ENCODE assay signal across 1 cellular context in the genomic region with DNA sequence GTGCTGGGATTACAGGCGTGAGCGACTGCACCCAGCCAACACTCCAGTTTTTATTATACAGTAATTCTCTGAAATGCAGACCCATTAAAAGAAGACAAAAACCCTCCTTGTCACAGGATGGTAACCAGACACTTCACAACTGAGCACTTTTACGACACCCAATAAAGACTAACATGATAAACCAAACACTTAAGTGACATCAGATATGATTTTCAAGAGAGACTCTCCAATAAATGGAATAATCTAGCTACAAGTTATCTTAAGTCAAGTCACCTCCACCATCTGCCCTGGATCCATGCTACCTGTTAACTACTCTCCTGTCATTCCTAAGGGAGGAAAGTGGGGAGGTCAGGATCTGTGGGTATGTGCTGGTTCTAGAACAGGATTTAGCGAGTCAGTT.
TF ChIP-seq lines count a peak whose summit lies in the region.

No MANE protein-coding gene starts in this region.

TF ChIP-seq in HEK293, 187 proteins besides CTCF, POLR2A, EP300 and RAD21 (continued from another document and continues in another):
- no peak for TF ChIP-seq ZNF585B (tag by site-specific recombination; IDR thresholded peaks at IDR 0.05)
- TF ChIP-seq MZF1 (tag by site-specific recombination; IDR thresholded peaks at IDR 0.05; ENCODE audit: borderline replicate concordance), result no peak; the same call in 1 of the 2 replicates
- peak; percentile 32; the same call in 1 of the 2 replicates for TF ChIP-seq KLF1 (tag by site-specific recombination; IDR thresholded peaks at IDR 0.05)
- TF ChIP-seq ZIC2 (tag by site-specific recombination; IDR thresholded peaks at IDR 0.05), result no peak
- TF ChIP-seq, protein P1, sequence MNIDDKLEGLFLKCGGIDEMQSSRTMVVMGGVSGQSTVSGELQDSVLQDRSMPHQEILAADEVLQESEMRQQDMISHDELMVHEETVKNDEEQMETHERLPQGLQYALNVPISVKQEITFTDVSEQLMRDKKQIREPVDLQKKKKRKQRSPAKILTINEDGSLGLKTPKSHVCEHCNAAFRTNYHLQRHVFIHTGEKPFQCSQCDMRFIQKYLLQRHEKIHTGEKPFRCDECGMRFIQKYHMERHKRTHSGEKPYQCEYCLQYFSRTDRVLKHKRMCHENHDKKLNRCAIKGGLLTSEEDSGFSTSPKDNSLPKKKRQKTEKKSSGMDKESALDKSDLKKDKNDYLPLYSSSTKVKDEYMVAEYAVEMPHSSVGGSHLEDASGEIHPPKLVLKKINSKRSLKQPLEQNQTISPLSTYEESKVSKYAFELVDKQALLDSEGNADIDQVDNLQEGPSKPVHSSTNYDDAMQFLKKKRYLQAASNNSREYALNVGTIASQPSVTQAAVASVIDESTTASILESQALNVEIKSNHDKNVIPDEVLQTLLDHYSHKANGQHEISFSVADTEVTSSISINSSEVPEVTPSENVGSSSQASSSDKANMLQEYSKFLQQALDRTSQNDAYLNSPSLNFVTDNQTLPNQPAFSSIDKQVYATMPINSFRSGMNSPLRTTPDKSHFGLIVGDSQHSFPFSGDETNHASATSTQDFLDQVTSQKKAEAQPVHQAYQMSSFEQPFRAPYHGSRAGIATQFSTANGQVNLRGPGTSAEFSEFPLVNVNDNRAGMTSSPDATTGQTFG (tag by site-specific recombination; IDR thresholded peaks at IDR 0.05; ENCODE audit: borderline replicate concordance), result no peak
- TF ChIP-seq ZNF292 (tag by site-specific recombination; IDR thresholded peaks at IDR 0.05; ENCODE audit: borderline replicate concordance, low read depth), result no peak
- TF ChIP-seq ZSCAN16 (tag by site-specific recombination; IDR thresholded peaks at IDR 0.05), result peak; percentile 76; the same call in 1 of the 2 replicates
- TF ChIP-seq, protein P2, sequence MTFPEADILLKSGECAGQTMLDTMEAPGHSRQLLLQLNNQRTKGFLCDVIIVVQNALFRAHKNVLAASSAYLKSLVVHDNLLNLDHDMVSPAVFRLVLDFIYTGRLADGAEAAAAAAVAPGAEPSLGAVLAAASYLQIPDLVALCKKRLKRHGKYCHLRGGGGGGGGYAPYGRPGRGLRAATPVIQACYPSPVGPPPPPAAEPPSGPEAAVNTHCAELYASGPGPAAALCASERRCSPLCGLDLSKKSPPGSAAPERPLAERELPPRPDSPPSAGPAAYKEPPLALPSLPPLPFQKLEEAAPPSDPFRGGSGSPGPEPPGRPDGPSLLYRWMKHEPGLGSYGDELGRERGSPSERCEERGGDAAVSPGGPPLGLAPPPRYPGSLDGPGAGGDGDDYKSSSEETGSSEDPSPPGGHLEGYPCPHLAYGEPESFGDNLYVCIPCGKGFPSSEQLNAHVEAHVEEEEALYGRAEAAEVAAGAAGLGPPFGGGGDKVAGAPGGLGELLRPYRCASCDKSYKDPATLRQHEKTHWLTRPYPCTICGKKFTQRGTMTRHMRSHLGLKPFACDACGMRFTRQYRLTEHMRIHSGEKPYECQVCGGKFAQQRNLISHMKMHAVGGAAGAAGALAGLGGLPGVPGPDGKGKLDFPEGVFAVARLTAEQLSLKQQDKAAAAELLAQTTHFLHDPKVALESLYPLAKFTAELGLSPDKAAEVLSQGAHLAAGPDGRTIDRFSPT (tag by site-specific recombination; IDR thresholded peaks at IDR 0.05), result peak; percentile 71; the same call in 1 of the 2 replicates
- TF ChIP-seq HOXD13 (CRISPR knock-in tag; IDR thresholded peaks at IDR 0.05; ENCODE audit: borderline replicate concordance), result no peak
- TF ChIP-seq ZNF202 (tag by site-specific recombination; IDR thresholded peaks at IDR 0.05; ENCODE audit: borderline replicate concordance), result no peak
- TF ChIP-seq WT1 (tag by site-specific recombination; IDR thresholded peaks at IDR 0.05), result peak; percentile 88
- TF ChIP-seq BCL11A (tag by site-specific recombination; IDR thresholded peaks at IDR 0.05; ENCODE audit: low read depth), result peak; percentile 90
- 0 out of 2 replicates have a peak, but pooled peaks have one; percentile 45 for TF ChIP-seq ZSCAN23 (tag by site-specific recombination; IDR thresholded peaks at IDR 0.05)
- TF ChIP-seq, protein P3, sequence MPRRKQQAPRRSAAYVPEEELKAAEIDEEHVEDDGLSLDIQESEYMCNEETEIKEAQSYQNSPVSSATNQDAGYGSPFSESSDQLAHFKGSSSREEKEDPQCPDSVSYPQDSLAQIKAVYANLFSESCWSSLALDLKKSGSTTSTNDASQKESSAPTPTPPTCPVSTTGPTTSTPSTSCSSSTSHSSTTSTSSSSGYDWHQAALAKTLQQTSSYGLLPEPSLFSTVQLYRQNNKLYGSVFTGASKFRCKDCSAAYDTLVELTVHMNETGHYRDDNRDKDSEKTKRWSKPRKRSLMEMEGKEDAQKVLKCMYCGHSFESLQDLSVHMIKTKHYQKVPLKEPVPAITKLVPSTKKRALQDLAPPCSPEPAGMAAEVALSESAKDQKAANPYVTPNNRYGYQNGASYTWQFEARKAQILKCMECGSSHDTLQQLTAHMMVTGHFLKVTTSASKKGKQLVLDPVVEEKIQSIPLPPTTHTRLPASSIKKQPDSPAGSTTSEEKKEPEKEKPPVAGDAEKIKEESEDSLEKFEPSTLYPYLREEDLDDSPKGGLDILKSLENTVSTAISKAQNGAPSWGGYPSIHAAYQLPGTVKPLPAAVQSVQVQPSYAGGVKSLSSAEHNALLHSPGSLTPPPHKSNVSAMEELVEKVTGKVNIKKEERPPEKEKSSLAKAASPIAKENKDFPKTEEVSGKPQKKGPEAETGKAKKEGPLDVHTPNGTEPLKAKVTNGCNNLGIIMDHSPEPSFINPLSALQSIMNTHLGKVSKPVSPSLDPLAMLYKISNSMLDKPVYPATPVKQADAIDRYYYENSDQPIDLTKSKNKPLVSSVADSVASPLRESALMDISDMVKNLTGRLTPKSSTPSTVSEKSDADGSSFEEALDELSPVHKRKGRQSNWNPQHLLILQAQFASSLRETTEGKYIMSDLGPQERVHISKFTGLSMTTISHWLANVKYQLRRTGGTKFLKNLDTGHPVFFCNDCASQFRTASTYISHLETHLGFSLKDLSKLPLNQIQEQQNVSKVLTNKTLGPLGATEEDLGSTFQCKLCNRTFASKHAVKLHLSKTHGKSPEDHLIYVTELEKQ (tag by site-specific recombination; IDR thresholded peaks at IDR 0.05; ENCODE audit: borderline replicate concordance), result peak; percentile 93; the same call in 1 of the 2 replicates
- peak; percentile 69 for TF ChIP-seq ZNF629 (tag by site-specific recombination; IDR thresholded peaks at IDR 0.05)
- peak; percentile 68 for TF ChIP-seq IKZF3 (tag by site-specific recombination; IDR thresholded peaks at IDR 0.05)
- TF ChIP-seq ZNF843 (tag by site-specific recombination; IDR thresholded peaks at IDR 0.05), result peak; percentile 97
- no peak for TF ChIP-seq ZNF394 (tag by site-specific recombination; IDR thresholded peaks at IDR 0.05; ENCODE audit: borderline replicate concordance)
- TF ChIP-seq ZNF596 (tag by site-specific recombination; IDR thresholded peaks at IDR 0.05), result peak; percentile 70; the same call in 1 of the 2 replicates
- TF ChIP-seq ZNF311 (tag by site-specific recombination; IDR thresholded peaks at IDR 0.05; ENCODE audit: borderline replicate concordance), result no peak
- no peak for TF ChIP-seq YY2 (tag by site-specific recombination; IDR thresholded peaks at IDR 0.05)
- 0 out of 2 replicates have a peak, but pooled peaks have one; percentile 4 for TF ChIP-seq ZNF335 (tag by site-specific recombination; conservative IDR thresholded peaks at IDR 0.05)
- TF ChIP-seq, protein P4, sequence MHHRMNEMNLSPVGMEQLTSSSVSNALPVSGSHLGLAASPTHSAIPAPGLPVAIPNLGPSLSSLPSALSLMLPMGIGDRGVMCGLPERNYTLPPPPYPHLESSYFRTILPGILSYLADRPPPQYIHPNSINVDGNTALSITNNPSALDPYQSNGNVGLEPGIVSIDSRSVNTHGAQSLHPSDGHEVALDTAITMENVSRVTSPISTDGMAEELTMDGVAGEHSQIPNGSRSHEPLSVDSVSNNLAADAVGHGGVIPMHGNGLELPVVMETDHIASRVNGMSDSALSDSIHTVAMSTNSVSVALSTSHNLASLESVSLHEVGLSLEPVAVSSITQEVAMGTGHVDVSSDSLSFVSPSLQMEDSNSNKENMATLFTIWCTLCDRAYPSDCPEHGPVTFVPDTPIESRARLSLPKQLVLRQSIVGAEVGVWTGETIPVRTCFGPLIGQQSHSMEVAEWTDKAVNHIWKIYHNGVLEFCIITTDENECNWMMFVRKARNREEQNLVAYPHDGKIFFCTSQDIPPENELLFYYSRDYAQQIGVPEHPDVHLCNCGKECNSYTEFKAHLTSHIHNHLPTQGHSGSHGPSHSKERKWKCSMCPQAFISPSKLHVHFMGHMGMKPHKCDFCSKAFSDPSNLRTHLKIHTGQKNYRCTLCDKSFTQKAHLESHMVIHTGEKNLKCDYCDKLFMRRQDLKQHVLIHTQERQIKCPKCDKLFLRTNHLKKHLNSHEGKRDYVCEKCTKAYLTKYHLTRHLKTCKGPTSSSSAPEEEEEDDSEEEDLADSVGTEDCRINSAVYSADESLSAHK (tag by site-specific recombination; IDR thresholded peaks at IDR 0.05), result peak; percentile 91
- TF ChIP-seq OVOL3 (tag by site-specific recombination; IDR thresholded peaks at IDR 0.05), result peak; percentile 86
- no peak for TF ChIP-seq ZNF626 (tag by site-specific recombination; IDR thresholded peaks at IDR 0.05)
- TF ChIP-seq, protein P5, sequence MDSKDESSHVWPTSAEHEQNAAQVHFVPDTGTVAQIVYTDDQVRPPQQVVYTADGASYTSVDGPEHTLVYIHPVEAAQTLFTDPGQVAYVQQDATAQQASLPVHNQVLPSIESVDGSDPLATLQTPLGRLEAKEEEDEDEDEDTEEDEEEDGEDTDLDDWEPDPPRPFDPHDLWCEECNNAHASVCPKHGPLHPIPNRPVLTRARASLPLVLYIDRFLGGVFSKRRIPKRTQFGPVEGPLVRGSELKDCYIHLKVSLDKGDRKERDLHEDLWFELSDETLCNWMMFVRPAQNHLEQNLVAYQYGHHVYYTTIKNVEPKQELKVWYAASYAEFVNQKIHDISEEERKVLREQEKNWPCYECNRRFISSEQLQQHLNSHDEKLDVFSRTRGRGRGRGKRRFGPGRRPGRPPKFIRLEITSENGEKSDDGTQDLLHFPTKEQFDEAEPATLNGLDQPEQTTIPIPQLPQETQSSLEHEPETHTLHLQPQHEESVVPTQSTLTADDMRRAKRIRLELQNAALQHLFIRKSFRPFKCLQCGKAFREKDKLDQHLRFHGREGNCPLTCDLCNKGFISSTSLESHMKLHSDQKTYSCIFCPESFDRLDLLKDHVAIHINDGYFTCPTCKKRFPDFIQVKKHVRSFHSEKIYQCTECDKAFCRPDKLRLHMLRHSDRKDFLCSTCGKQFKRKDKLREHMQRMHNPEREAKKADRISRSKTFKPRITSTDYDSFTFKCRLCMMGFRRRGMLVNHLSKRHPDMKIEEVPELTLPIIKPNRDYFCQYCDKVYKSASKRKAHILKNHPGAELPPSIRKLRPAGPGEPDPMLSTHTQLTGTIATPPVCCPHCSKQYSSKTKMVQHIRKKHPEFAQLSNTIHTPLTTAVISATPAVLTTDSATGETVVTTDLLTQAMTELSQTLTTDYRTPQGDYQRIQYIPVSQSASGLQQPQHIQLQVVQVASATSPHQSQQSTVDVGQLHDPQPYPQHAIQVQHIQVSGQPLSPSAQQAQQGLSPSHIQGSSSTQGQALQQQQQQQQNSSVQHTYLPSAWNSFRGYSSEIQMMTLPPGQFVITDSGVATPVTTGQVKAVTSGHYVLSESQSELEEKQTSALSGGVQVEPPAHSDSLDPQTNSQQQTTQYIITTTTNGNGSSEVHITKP (tag by site-specific recombination; IDR thresholded peaks at IDR 0.05), result 0 out of 2 replicates have a peak, but pooled peaks have one; percentile 44
- no peak for TF ChIP-seq ZNF140 (tag by site-specific recombination; IDR thresholded peaks at IDR 0.05)
- TF ChIP-seq ZEB2 (tag by site-specific recombination; IDR thresholded peaks at IDR 0.05), result peak; percentile 92
- TF ChIP-seq ZNF514 (tag by site-specific recombination; IDR thresholded peaks at IDR 0.05), result no peak
- no peak for TF ChIP-seq ZNF707 (tag by site-specific recombination; IDR thresholded peaks at IDR 0.05)
- no peak for TF ChIP-seq ZNF221 (tag by site-specific recombination; IDR thresholded peaks at IDR 0.05; ENCODE audit: borderline replicate concordance)
- TF ChIP-seq ZNF23 (tag by site-specific recombination; IDR thresholded peaks at IDR 0.05; ENCODE audit: borderline replicate concordance), result no peak
- peak; percentile 48; the same call in 1 of the 2 replicates for TF ChIP-seq KLF8 (tag by site-specific recombination; IDR thresholded peaks at IDR 0.05)
- TF ChIP-seq, protein P6, sequence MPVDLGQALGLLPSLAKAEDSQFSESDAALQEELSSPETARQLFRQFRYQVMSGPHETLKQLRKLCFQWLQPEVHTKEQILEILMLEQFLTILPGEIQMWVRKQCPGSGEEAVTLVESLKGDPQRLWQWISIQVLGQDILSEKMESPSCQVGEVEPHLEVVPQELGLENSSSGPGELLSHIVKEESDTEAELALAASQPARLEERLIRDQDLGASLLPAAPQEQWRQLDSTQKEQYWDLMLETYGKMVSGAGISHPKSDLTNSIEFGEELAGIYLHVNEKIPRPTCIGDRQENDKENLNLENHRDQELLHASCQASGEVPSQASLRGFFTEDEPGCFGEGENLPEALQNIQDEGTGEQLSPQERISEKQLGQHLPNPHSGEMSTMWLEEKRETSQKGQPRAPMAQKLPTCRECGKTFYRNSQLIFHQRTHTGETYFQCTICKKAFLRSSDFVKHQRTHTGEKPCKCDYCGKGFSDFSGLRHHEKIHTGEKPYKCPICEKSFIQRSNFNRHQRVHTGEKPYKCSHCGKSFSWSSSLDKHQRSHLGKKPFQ (tag by site-specific recombination; IDR thresholded peaks at IDR 0.05), result peak; percentile 64; the same call in 1 of the 2 replicates
- peak; percentile 79; the same call in 1 of the 2 replicates for TF ChIP-seq KLF7 (tag by site-specific recombination; IDR thresholded peaks at IDR 0.05; ENCODE audit: borderline replicate concordance)
- no peak for TF ChIP-seq ZFP69B (tag by site-specific recombination; IDR thresholded peaks at IDR 0.05)
- peak; percentile 84 for TF ChIP-seq ZNF366 (tag by site-specific recombination; conservative IDR thresholded peaks at IDR 0.05)
- TF ChIP-seq ZNF48 (tag by site-specific recombination; IDR thresholded peaks at IDR 0.05), result no peak
- TF ChIP-seq ZBTB48 (tag by site-specific recombination; IDR thresholded peaks at IDR 0.05), result no peak
- 0 out of 2 replicates have a peak, but pooled peaks have one; percentile 38 for TF ChIP-seq ZBTB8A (tag by site-specific recombination; IDR thresholded peaks at IDR 0.05)
- TF ChIP-seq, protein P7, sequence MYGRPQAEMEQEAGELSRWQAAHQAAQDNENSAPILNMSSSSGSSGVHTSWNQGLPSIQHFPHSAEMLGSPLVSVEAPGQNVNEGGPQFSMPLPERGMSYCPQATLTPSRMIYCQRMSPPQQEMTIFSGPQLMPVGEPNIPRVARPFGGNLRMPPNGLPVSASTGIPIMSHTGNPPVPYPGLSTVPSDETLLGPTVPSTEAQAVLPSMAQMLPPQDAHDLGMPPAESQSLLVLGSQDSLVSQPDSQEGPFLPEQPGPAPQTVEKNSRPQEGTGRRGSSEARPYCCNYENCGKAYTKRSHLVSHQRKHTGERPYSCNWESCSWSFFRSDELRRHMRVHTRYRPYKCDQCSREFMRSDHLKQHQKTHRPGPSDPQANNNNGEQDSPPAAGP (tag by site-specific recombination; IDR thresholded peaks at IDR 0.05), result peak; percentile 69; the same call in 1 of the 2 replicates
- TF ChIP-seq SCRT2 (tag by site-specific recombination; IDR thresholded peaks at IDR 0.05), result peak; percentile 89
- TF ChIP-seq ZBTB20 (tag by site-specific recombination; IDR thresholded peaks at IDR 0.05), result no peak
- TF ChIP-seq ZSCAN30 (tag by site-specific recombination; IDR thresholded peaks at IDR 0.05), result peak; percentile 77; the same call in 1 of the 2 replicates
- no peak for TF ChIP-seq ZNF426 (tag by site-specific recombination; IDR thresholded peaks at IDR 0.05)
- no peak for TF ChIP-seq ZNF791 (tag by site-specific recombination; IDR thresholded peaks at IDR 0.05)
